Comparison of ENCODE assay signal across 1 cellular context in the genomic region with DNA sequence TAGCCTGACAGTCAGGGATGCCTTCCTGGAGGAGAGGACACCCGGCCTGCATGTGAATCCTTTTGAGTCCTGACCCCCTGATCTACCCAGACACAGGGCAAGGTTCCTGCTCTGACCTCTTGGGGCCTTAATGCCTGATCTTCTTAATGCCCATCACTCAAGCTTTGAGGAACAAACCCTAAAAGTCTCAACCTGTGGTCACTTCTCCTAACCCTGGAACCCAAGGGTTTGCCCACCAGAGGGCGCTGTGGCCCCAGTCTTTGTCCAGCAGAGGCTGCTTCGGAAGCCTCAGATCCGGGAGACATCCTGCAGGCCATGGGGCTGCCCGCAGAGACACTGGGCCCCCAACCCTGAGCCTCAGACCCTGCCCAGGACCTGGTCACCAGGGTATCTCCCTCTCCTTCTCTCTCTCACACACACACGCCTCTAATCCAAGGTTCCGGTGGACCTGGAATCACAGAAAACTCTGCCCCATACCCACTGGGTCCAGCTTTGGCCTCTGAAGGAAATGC.
TF ChIP-seq lines count a peak whose summit lies in the region.

No MANE protein-coding gene starts in this region.

TF ChIP-seq in GM12878, 131 proteins besides CTCF, POLR2A, EP300 and RAD21 (continued from another document):
- TF ChIP-seq, protein P1, sequence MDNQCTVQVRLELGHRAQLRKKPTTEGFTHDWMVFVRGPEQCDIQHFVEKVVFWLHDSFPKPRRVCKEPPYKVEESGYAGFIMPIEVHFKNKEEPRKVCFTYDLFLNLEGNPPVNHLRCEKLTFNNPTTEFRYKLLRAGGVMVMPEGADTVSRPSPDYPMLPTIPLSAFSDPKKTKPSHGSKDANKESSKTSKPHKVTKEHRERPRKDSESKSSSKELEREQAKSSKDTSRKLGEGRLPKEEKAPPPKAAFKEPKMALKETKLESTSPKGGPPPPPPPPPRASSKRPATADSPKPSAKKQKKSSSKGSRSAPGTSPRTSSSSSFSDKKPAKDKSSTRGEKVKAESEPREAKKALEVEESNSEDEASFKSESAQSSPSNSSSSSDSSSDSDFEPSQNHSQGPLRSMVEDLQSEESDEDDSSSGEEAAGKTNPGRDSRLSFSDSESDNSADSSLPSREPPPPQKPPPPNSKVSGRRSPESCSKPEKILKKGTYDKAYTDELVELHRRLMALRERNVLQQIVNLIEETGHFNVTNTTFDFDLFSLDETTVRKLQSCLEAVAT (IDR thresholded peaks at IDR 0.05) = no peak
- TF ChIP-seq SREBF1 (IDR thresholded peaks at IDR 0.05; ENCODE audit: low read length) (no peak), HCFC1 (IDR thresholded peaks at IDR 0.05; ENCODE audit: low read length) (no peak), STAT3 (IDR thresholded peaks at IDR 0.05; ENCODE audit: low read depth, low read length) (no peak), SMC3 (IDR thresholded peaks at IDR 0.05; ENCODE audit: borderline replicate concordance, low read length) (peak; percentile 91), BHLHE40 (IDR thresholded peaks at IDR 0.05; ENCODE audit: borderline replicate concordance in 1 of 2, low read depth in 2 of 2, low read length in 1 of 2) (0 out of 4 replicates have a peak, but pooled peaks of 1 of the 2 experiments have one; percentile 9), YY1 (IDR thresholded peaks at IDR 0.05; ENCODE audit: low read depth, low read length) (peak; percentile 42; the same call in 1 of the 2 replicates)
- TF ChIP-seq, protein P2, sequence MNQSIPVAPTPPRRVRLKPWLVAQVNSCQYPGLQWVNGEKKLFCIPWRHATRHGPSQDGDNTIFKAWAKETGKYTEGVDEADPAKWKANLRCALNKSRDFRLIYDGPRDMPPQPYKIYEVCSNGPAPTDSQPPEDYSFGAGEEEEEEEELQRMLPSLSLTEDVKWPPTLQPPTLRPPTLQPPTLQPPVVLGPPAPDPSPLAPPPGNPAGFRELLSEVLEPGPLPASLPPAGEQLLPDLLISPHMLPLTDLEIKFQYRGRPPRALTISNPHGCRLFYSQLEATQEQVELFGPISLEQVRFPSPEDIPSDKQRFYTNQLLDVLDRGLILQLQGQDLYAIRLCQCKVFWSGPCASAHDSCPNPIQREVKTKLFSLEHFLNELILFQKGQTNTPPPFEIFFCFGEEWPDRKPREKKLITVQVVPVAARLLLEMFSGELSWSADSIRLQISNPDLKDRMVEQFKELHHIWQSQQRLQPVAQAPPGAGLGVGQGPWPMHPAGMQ (IDR thresholded peaks at IDR 0.05; ENCODE audit: borderline replicate concordance) = no peak
- TF ChIP-seq, protein P3, sequence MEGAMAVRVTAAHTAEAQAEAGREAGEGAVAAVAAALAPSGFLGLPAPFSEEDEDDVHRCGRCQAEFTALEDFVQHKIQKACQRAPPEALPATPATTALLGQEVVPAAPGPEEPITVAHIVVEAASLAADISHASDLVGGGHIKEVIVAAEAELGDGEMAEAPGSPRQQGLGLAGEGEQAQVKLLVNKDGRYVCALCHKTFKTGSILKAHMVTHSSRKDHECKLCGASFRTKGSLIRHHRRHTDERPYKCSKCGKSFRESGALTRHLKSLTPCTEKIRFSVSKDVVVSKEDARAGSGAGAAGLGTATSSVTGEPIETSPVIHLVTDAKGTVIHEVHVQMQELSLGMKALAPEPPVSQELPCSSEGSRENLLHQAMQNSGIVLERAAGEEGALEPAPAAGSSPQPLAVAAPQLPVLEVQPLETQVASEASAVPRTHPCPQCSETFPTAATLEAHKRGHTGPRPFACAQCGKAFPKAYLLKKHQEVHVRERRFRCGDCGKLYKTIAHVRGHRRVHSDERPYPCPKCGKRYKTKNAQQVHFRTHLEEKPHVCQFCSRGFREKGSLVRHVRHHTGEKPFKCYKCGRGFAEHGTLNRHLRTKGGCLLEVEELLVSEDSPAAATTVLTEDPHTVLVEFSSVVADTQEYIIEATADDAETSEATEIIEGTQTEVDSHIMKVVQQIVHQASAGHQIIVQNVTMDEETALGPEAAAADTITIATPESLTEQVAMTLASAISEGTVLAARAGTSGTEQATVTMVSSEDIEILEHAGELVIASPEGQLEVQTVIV (IDR thresholded peaks at IDR 0.05; ENCODE audit: borderline replicate concordance, partially characterized antibody) = no peak
- TF ChIP-seq, protein P4, sequence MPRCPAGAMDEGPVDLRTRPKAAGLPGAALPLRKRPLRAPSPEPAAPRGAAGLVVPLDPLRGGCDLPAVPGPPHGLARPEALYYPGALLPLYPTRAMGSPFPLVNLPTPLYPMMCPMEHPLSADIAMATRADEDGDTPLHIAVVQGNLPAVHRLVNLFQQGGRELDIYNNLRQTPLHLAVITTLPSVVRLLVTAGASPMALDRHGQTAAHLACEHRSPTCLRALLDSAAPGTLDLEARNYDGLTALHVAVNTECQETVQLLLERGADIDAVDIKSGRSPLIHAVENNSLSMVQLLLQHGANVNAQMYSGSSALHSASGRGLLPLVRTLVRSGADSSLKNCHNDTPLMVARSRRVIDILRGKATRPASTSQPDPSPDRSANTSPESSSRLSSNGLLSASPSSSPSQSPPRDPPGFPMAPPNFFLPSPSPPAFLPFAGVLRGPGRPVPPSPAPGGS (IDR thresholded peaks at IDR 0.05; ENCODE audit: borderline replicate concordance, insufficient read depth, low read depth, low read length, poor library complexity, severe bottlenecking) = no peak
- TF ChIP-seq, protein P5, sequence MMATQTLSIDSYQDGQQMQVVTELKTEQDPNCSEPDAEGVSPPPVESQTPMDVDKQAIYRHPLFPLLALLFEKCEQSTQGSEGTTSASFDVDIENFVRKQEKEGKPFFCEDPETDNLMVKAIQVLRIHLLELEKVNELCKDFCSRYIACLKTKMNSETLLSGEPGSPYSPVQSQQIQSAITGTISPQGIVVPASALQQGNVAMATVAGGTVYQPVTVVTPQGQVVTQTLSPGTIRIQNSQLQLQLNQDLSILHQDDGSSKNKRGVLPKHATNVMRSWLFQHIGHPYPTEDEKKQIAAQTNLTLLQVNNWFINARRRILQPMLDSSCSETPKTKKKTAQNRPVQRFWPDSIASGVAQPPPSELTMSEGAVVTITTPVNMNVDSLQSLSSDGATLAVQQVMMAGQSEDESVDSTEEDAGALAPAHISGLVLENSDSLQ (IDR thresholded peaks at IDR 0.05) = peak; percentile 64
